8 cellular contexts compared by ENCODE assay signal in genomic region chr5:152142845-152143469, GRCh38.
DNase-seq lines count a peak whose midpoint lies in the region; ATAC-seq and TF ChIP-seq lines count a peak whose summit lies in the region.

No MANE protein-coding gene starts in this region.

- H3K4me2 ChIP-seq in Karpas-422 (ENCODE audit: low read depth, low read length, poor library complexity, severe bottlenecking), result no peak overlapping the region

- H3K27ac Mint-ChIP-seq in activated naive CD8-positive, alpha-beta T cell treated with anti-CD3 and anti-CD28 coated beads, Interleukin-2, amount 10 ng/mL, durations not matched to agents 7 days and 5 days, result no peak overlapping the region

- 23 to 26% methylated on average over 3 of the region's 3 CpGs for WGBS in heart right ventricle, 2 donors

- H3K27ac ChIP-seq in Karpas-422 (ENCODE audit: low read length) (no peak overlapping the region), heart right ventricle (no peak overlapping the region)

- no peaks in the 10 kb centered on the region for H3K9me2 ChIP-seq in Karpas-422 (replicated peaks; ENCODE audit: insufficient read depth, low read length)

- no peaks in the 10 kb centered on the region for H3K9me3 Mint-ChIP-seq in activated naive CD8-positive, alpha-beta T cell treated with anti-CD3 and anti-CD28 coated beads, Interleukin-2, amount 10 ng/mL, durations not matched to agents 7 days and 5 days

- H3K4me1 ChIP-seq in Karpas-422 (ENCODE audit: low read length) (no peaks in the 10 kb centered on the region), heart right ventricle (peaks cover 0 to 5% (median 0%) of the 10 kb centered on the region in 9 donors)

- peak; percentile 66 to 92 (median 87) for TF ChIP-seq CTCF in heart right ventricle (IDR thresholded peaks at IDR 0.05)
- TF ChIP-seq CTCF in retinal pigment epithelial cell (conservative IDR thresholded peaks at IDR 0.05; ENCODE audit: low read depth, low read length), result peak; percentile 95

- no peaks in the 10 kb centered on the region for H3K36me3 Mint-ChIP-seq in activated naive CD8-positive, alpha-beta T cell treated with anti-CD3 and anti-CD28 coated beads, Interleukin-2, amount 10 ng/mL, durations not matched to agents 7 days and 5 days

- no peaks in the 10 kb centered on the region for H3K4me1 Mint-ChIP-seq in activated naive CD8-positive, alpha-beta T cell treated with anti-CD3 and anti-CD28 coated beads, Interleukin-2, amount 10 ng/mL, durations not matched to agents 7 days and 5 days

- no peaks in the 10 kb centered on the region for H3K79me2 ChIP-seq in Karpas-422 (ENCODE audit: low read length)

- no peak overlapping the region for H3K9ac ChIP-seq in Karpas-422 (ENCODE audit: low read length)

- ATAC-seq in GM21576 (IDR thresholded peaks at IDR 0.05; ENCODE audit: unreplicated experiment), result peak; percentile 77
- peak; percentile 52 for ATAC-seq in activated naive CD8-positive, alpha-beta T cell treated with anti-CD3 and anti-CD28 coated beads, Interleukin-2, amount 10 ng/mL, durations not matched to agents 7 days and 5 days (ENCODE audit: low read depth)
- peak in 7 of 8 donors; percentile 55 to 83 (median 64) for ATAC-seq in heart right ventricle

- H3K27me3 ChIP-seq in Karpas-422 (ENCODE audit: low read length), result no peaks in the 10 kb centered on the region
- peaks cover 0 to 4% (median 0%) of the 10 kb centered on the region in 7 donors for H3K27me3 ChIP-seq in heart right ventricle

- POLR2A ChIA-PET in activated naive CD8-positive, alpha-beta T cell treated with anti-CD3 and anti-CD28 coated beads, Interleukin-2, amount 10 ng/mL, durations not matched to agents 7 days and 5 days (lab: Charles Lee), result no interaction called here

- H3K4me3 ChIP-seq in Karpas-422 (ENCODE audit: low read length), result no peak overlapping the region
- H3K4me3 ChIP-seq in heart right ventricle, result no peak overlapping the region
- H3K4me3 ChIP-seq in retinal pigment epithelial cell (ENCODE audit: low read length), result no peak overlapping the region

- H3K27me3 Mint-ChIP-seq in activated naive CD8-positive, alpha-beta T cell treated with anti-CD3 and anti-CD28 coated beads, Interleukin-2, amount 10 ng/mL, durations not matched to agents 7 days and 5 days, result no peaks in the 10 kb centered on the region

- H3K36me3 ChIP-seq in Karpas-422 (ENCODE audit: insufficient read depth, low read length) (no peaks in the 10 kb centered on the region), heart right ventricle (no peaks in the 10 kb centered on the region)

- no peaks in the 10 kb centered on the region for H4K20me1 ChIP-seq in Karpas-422 (ENCODE audit: insufficient read depth, low read depth, low read length)

- H3K4me3 Mint-ChIP-seq in activated naive CD8-positive, alpha-beta T cell treated with anti-CD3 and anti-CD28 coated beads, Interleukin-2, amount 10 ng/mL, durations not matched to agents 7 days and 5 days, result no peak overlapping the region

- H2AFZ ChIP-seq in Karpas-422 (ENCODE audit: low read length), result no peak overlapping the region

- no peaks in the 10 kb centered on the region for H3K9me3 ChIP-seq in Karpas-422 (ENCODE audit: low read length)
- no peaks in the 10 kb centered on the region for H3K9me3 ChIP-seq in heart right ventricle

- intact Hi-C loops in heart right ventricle (cut with DNase I), result loop anchor here (1.0 to 10.0 kb wide), 8 partner anchors 128 to 362 kb away; no protein-coding TSS in a partner anchor

- DNase-seq in Daoy (ENCODE audit: low read depth), result peak; percentile 69
- DNase-seq in Karpas-422, result peak; percentile 82
- peak; percentile 7 for DNase-seq in SKM-1 treated with dmso at 0.1 percent for 144 hours (lab: John Stamatoyannopoulos, UW; ENCODE audit: unreplicated experiment)
- peak; percentile 55 for DNase-seq in activated naive CD8-positive, alpha-beta T cell treated with anti-CD3 and anti-CD28 coated beads, Interleukin-2, amount 10 ng/mL, durations not matched to agents 7 days and 5 days
- peak; percentile 29 to 40 for DNase-seq in heart right ventricle
- peak; percentile 15 for DNase-seq in retinal pigment epithelial cell (ENCODE audit: low read depth)
- no peak for DNase-seq in mesenteric fat pad (ENCODE audit: low spot score)
